Comparison of ENCODE assay signal across 1 cellular context in genomic region chr6:31958412-31958740, GRCh38.
TF ChIP-seq lines count a peak whose summit lies in the region.

No MANE protein-coding gene starts in this region.

TF ChIP-seq in K562, 482 proteins besides CTCF, POLR2A, EP300 and RAD21 (continues in another document):
- TF ChIP-seq NFXL1 (CRISPR knock-in tag; IDR thresholded peaks at IDR 0.05) (0 out of 2 replicates have a peak, but pooled peaks have one; percentile 44), THRB (CRISPR knock-in tag; conservative IDR thresholded peaks at IDR 0.05) (peak; percentile 89), STAT5A (IDR thresholded peaks at IDR 0.05; ENCODE audit: borderline replicate concordance, low read length) (peak; percentile 1; the same call in 1 of the 2 replicates), MIER1 (IDR thresholded peaks at IDR 0.05; ENCODE audit: low read depth) (peak; percentile 74; the same call in 1 of the 2 replicates), ZNF639 (CRISPR knock-in tag; conservative IDR thresholded peaks at IDR 0.05 in 1 of 2, IDR thresholded peaks at IDR 0.05 in 1 of 2) (no peak), IRF2 (CRISPR knock-in tag; IDR thresholded peaks at IDR 0.05) (no peak), NFRKB (IDR thresholded peaks at IDR 0.05; ENCODE audit: low read depth) (peak; percentile 29; the same call in 1 of the 2 replicates), MLLT1 (IDR thresholded peaks at IDR 0.05) (0 out of 4 replicates have a peak, but pooled peaks of 1 of the 2 experiments have one; percentile 19), ZNF232 (CRISPR knock-in tag; IDR thresholded peaks at IDR 0.05) (peak; percentile 66), SLC30A9 (CRISPR knock-in tag; IDR thresholded peaks at IDR 0.05) (no peak), ZSCAN32 (CRISPR knock-in tag; IDR thresholded peaks at IDR 0.05) (0 out of 2 replicates have a peak, but pooled peaks have one; percentile 9), MYC (IDR thresholded peaks at IDR 0.05; ENCODE audit: low read depth, low read length) (no peak), MYC (CRISPR knock-in tag; IDR thresholded peaks at IDR 0.05; ENCODE audit: borderline replicate concordance, low read depth) (peak; percentile 58; the same call in 1 of the 2 replicates), ZNF263 (CRISPR knock-in tag; IDR thresholded peaks at IDR 0.05; ENCODE audit: borderline replicate concordance) (0 out of 2 replicates have a peak, but pooled peaks have one; percentile 50), BRCA1 (IDR thresholded peaks at IDR 0.05) (no peak), BRCA1 (CRISPR knock-in tag; IDR thresholded peaks at IDR 0.05) (peak; percentile 97), ZNF511 (CRISPR knock-in tag; IDR thresholded peaks at IDR 0.05) (0 out of 2 replicates have a peak, but pooled peaks have one; percentile 54), FOXK1 (CRISPR knock-in tag; IDR thresholded peaks at IDR 0.05; ENCODE audit: borderline replicate concordance) (peak; percentile 78; the same call in 1 of the 2 replicates), ZC3H4 (CRISPR knock-in tag; IDR thresholded peaks at IDR 0.05; ENCODE audit: borderline replicate concordance) (peak; percentile 57; the same call in 1 of the 2 replicates), JUN (IDR thresholded peaks at IDR 0.05; ENCODE audit: borderline replicate concordance, low read depth, low read length) (no peak), JUN (CRISPR knock-in tag; IDR thresholded peaks at IDR 0.05; ENCODE audit: borderline replicate concordance) (peak; percentile 71; the same call in 1 of the 2 replicates), ZNF584 (CRISPR knock-in tag; IDR thresholded peaks at IDR 0.05; ENCODE audit: low read depth) (no peak), NR2F6 (CRISPR knock-in tag; IDR thresholded peaks at IDR 0.05) (peak; percentile 79; the same call in 1 of the 2 replicates), ZNF436 (CRISPR knock-in tag; IDR thresholded peaks at IDR 0.05) (peak; percentile 61; the same call in 1 of the 2 replicates), NFATC3 (IDR thresholded peaks at IDR 0.05) (no peak), ZNF75A (CRISPR knock-in tag; IDR thresholded peaks at IDR 0.05) (peak; percentile 51; the same call in 1 of the 2 replicates), ARID3B (CRISPR knock-in tag; IDR thresholded peaks at IDR 0.05; ENCODE audit: borderline replicate concordance) (0 out of 2 replicates have a peak, but pooled peaks have one; percentile 56), KDM2B (CRISPR knock-in tag; IDR thresholded peaks at IDR 0.05) (no peak), NCOA6 (IDR thresholded peaks at IDR 0.05) (no peak), TEAD1 (CRISPR knock-in tag; IDR thresholded peaks at IDR 0.05) (0 out of 4 replicates have a peak, but pooled peaks of 1 of the 2 experiments have one; percentile 30), DEAF1 (CRISPR knock-in tag; IDR thresholded peaks at IDR 0.05) (0 out of 2 replicates have a peak, but pooled peaks have one; percentile 19), HMGXB4 (CRISPR knock-in tag; IDR thresholded peaks at IDR 0.05) (peak; percentile 48; the same call in 1 of the 2 replicates), ZNF165 (CRISPR knock-in tag; IDR thresholded peaks at IDR 0.05; ENCODE audit: borderline replicate concordance) (peak; percentile 75; the same call in 1 of the 2 replicates), SMARCA4 (IDR thresholded peaks at IDR 0.05) (0 out of 2 replicates have a peak, but pooled peaks have one; percentile 26), RREB1 (CRISPR knock-in tag; IDR thresholded peaks at IDR 0.05) (0 out of 2 replicates have a peak, but pooled peaks have one; percentile 51), ZNF766 (CRISPR knock-in tag; conservative IDR thresholded peaks at IDR 0.05) (peak; percentile 48; the same call in 1 of the 2 replicates), ZBTB49 (CRISPR knock-in tag; IDR thresholded peaks at IDR 0.05; ENCODE audit: borderline replicate concordance) (peak; percentile 68; the same call in 1 of the 2 replicates), TEAD4 (IDR thresholded peaks at IDR 0.05; ENCODE audit: low read length) (no peak), TEAD4 (CRISPR knock-in tag; IDR thresholded peaks at IDR 0.05; ENCODE audit: borderline replicate concordance) (peak; percentile 90; the same call in 1 of the 2 replicates), ZNF224 (CRISPR knock-in tag; IDR thresholded peaks at IDR 0.05) (peak; percentile 43; the same call in 1 of the 2 replicates), USF1 (CRISPR knock-in tag; IDR thresholded peaks at IDR 0.05) (peak; percentile 27), SMARCE1 (IDR thresholded peaks at IDR 0.05) (0 out of 2 replicates have a peak, but pooled peaks have one; percentile 26)
